Comparison of ENCODE assay signal across 8 cellular contexts in the genomic region with DNA sequence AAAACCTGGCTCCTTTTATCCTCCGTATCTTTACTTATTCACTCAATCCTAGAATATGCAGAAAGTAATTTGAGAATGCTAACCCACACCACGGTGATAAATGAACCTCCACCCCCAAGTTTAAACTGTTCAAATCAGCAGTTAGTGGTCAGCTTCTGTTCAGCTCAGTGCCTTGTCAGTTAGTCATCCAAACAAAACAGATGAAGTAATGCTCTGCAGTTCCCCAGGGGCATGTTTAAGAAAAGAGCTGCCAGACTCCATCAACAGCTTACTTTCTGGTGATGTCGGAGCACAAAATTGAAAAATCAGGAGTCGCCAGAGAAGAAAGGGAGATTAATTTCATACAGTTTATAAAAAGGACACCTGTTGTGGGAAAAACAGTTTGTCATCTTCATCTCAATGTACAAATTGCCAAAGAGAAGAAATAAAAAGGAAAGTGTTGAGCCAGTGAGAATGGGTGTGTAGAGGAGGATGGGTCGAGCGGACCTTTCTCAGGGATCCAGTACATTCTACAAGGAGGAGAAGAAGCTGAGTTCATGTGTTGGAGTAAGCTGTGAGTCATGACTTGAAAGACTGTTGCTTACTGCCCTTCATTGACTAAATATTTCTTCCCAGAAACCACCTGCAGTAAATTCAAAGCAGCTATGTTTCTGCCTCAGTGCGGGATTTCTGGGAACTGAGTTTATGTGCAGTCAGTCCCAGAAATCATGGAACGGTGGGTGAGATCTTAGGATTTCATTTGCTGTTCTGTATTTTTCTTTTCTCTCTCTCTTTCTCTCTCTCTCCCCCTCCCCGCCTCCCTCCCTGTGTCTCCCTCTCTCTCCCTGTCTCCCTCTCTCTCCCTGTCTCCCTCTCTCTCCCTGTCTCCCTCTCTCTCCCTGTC. TPM values are rescaled to one million over a fixed set of nuclear protein-coding genes. Genes with fewer than 3 reads are reported as not detected.
DNase-seq lines count a peak whose midpoint lies in the region; ATAC-seq, FAIRE-seq and TF ChIP-seq lines count a peak whose summit lies in the region.

No MANE protein-coding gene starts in this region.

- BruUV-seq in GM12878 (replicated peaks; lab: Mats Ljungman, UMichigan) = TSS peak; percentile 49

- no peak for FAIRE-seq in GM12878 (lab: Jason Lieb, UNC)

- TF ChIP-seq CTCF in GM12878 (IDR thresholded peaks at IDR 0.05 in 2 of 3, conservative IDR thresholded peaks at IDR 0.05 in 1 of 3; ENCODE audit: control insufficient read depth in 2 of 3, extremely low read depth in 1 of 3, insufficient read depth in 1 of 3, low read depth in 3 of 3, low read length in 3 of 3) (no peak), mucosa of descending colon (IDR thresholded peaks at IDR 0.05) (no peak)

- peak overlapping the region; percentile 92 for H3K27ac ChIP-seq in GM12878 (ENCODE audit: control insufficient read depth, insufficient read depth)

- peaks cover 97% of the 10 kb centered on the region for H3K79me2 ChIP-seq in GM12878 (ENCODE audit: control insufficient read depth, insufficient read depth, low read length)

- H3K4me3 ChIP-seq in GM12878 (peak overlapping the region; percentile 20), mucosa of descending colon (no peak overlapping the region), H7 (ENCODE audit: insufficient read depth, low read depth, low read length) (no peak overlapping the region)

- POLR2A ChIA-PET in GM12878 (lab: Charles Lee) = interaction anchor here (0.7 to 22.7 kb wide), 13 partner anchors 9 to 108 kb away, joined by 3 to 347 read pairs (median 6); partner anchors contain the start of gene TRIO

- H3K36me3 ChIP-seq in GM12878 (ENCODE audit: control insufficient read depth in 2 of 2, insufficient read depth in 2 of 2, low read length in 1 of 2) (no peaks in the 10 kb centered on the region), mucosa of descending colon (ENCODE audit: low read depth) (no peaks in the 10 kb centered on the region), H7 (replicated peaks; ENCODE audit: control insufficient read depth, insufficient read depth, low read length) (no peaks in the 10 kb centered on the region)

- TF ChIP-seq POLR2A in GM12878 (IDR thresholded peaks at IDR 0.05; ENCODE audit: low read depth, low read length) = peak; percentile 39; the same call in 1 of the 2 replicates

- peak; percentile 34 for DNase-seq in NCI-H1436 treated with DMSO at 0.1 percent for 48 hours (lab: John Stamatoyannopoulos, UW)
- peak; percentile 67 for DNase-seq in GM12878 (ENCODE audit: low read depth, low spot score)
- DNase-seq in mucosa of descending colon = no peak
- no peak for DNase-seq in hippocampal formation (lab: John Stamatoyannopoulos, UW)
- DNase-seq in H7 = no peak
- no peak for DNase-seq in HK-2 (ENCODE audit: unreplicated experiment)

- SMC1A ChIA-PET in GM12878 (lab: Charles Lee; ENCODE audit: uncharacterized antibody, unreplicated experiment) = interaction anchor here (0.7 to 18.3 kb wide), 19 partner anchors 10 to 130 kb away, joined by 3 to 430 read pairs (median 6); no protein-coding TSS in a partner anchor

- H3K27me3 ChIP-seq in GM12878 (replicated peaks in 1 of 2; ENCODE audit: control insufficient read depth in 2 of 2, insufficient read depth in 2 of 2, low read length in 1 of 2) (no peaks in the 10 kb centered on the region), H7 (ENCODE audit: control insufficient read depth, insufficient read depth, low read length) (no peaks in the 10 kb centered on the region)

- H4K20me1 ChIP-seq in GM12878 (ENCODE audit: control insufficient read depth, insufficient read depth) = no peaks in the 10 kb centered on the region

- RAD21 ChIA-PET in GM12878 (lab: Charles Lee; ENCODE audit: unreplicated experiment) = interaction anchor here (0.7 to 17.7 kb wide), 13 partner anchors 11 to 511 kb away, joined by 3 to 373 read pairs (median 6); partner anchors contain the start of gene TRIO

- in situ Hi-C loops in GM12878 (cut with MboI) = loop anchor here (25.0 kb wide), 1 partner anchor 505 kb away; the partner anchor contains the start of gene OTULIN

- intact Hi-C loops in GM12878 (cut with micrococcal nuclease; ENCODE audit: unreplicated experiment) = loop anchor here (2.0 kb wide), 1 partner anchor 16 kb away; no protein-coding TSS in a partner anchor
- intact Hi-C loops in mucosa of descending colon (cut with DNase I, micrococcal nuclease) = no loop called here

- ATAC-seq in GM18502 (IDR thresholded peaks at IDR 0.05; ENCODE audit: poor library complexity, unreplicated experiment) (peak; percentile 64), HG02588 (IDR thresholded peaks at IDR 0.05; ENCODE audit: unreplicated experiment) (peak; percentile 51), GM12878 (peak; percentile 75), mucosa of descending colon (peak; percentile 43)

- H3K4me2 ChIP-seq in GM12878 (ENCODE audit: control insufficient read depth, insufficient read depth) = peak overlapping the region; percentile 95

- H3K9ac ChIP-seq in GM12878 (ENCODE audit: control insufficient read depth, insufficient read depth, low read length) = peak overlapping the region; percentile 42; the same call in 1 of the 2 replicates

- peak; percentile 8; the same call in 1 of the 2 replicates for TF ChIP-seq RAD21 in GM12878 (IDR thresholded peaks at IDR 0.05; ENCODE audit: insufficient read depth, low read depth, low read length)

- peak in 1 of 2 experiments; percentile 61; a peak in 2 of 4 replicates for TF ChIP-seq EP300 in GM12878 (IDR thresholded peaks at IDR 0.05; ENCODE audit: borderline replicate concordance in 1 of 2, control insufficient read depth in 1 of 2, low read depth in 2 of 2, low read length in 2 of 2)

- 21% methylated on average over 8 of the region's 9 CpGs for WGBS in GM12878 (ENCODE audit: insufficient coverage, insufficient replicate concordance, low lambda C conversion rate, missing lambda C conversion rate)

- H3K4me1 ChIP-seq in GM12878 (ENCODE audit: control insufficient read depth, insufficient read depth, low read length) (peaks cover 60% of the 10 kb centered on the region), mucosa of descending colon (ENCODE audit: low read depth) (peaks cover 29% of the 10 kb centered on the region)

- H3K9me3 ChIP-seq in GM12878 (replicated peaks; ENCODE audit: control insufficient read depth, insufficient read depth, low read length) (no peaks in the 10 kb centered on the region; the same call in 2 of the 3 replicates), mucosa of descending colon (no peaks in the 10 kb centered on the region)

- CTCF ChIA-PET in GM12878 (lab: Yijun Ruan, JAX) = interaction anchor here (0.9 to 6.7 kb wide), 8 partner anchors 8 to 114 kb away, joined by 3 to 70 read pairs (median 6); no protein-coding TSS in a partner anchor

- no peak overlapping the region for H2AFZ ChIP-seq in GM12878 (ENCODE audit: control insufficient read depth, low read depth, low read length)

TF ChIP-seq in GM12878, 131 proteins besides CTCF, POLR2A, EP300 and RAD21 (continues in another document):
- TF ChIP-seq, protein P1, sequence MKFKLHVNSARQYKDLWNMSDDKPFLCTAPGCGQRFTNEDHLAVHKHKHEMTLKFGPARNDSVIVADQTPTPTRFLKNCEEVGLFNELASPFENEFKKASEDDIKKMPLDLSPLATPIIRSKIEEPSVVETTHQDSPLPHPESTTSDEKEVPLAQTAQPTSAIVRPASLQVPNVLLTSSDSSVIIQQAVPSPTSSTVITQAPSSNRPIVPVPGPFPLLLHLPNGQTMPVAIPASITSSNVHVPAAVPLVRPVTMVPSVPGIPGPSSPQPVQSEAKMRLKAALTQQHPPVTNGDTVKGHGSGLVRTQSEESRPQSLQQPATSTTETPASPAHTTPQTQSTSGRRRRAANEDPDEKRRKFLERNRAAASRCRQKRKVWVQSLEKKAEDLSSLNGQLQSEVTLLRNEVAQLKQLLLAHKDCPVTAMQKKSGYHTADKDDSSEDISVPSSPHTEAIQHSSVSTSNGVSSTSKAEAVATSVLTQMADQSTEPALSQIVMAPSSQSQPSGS (IDR thresholded peaks at IDR 0.05; ENCODE audit: low read length) = peak; percentile 97
- TF ChIP-seq TCF12 (IDR thresholded peaks at IDR 0.05; ENCODE audit: low read depth, low read length) (no peak), TAF1 (IDR thresholded peaks at IDR 0.05; ENCODE audit: borderline replicate concordance, low read depth, low read length) (0 out of 2 replicates have a peak, but pooled peaks have one; percentile 25), MAX (IDR thresholded peaks at IDR 0.05; ENCODE audit: low read depth, low read length) (no peak), RB1 (IDR thresholded peaks at IDR 0.05; ENCODE audit: borderline replicate concordance) (no peak), CREB1 (IDR thresholded peaks at IDR 0.05; ENCODE audit: low read depth) (peak; percentile 44; the same call in 1 of the 2 replicates)

RNA-seq across cellular contexts. Expression of gene TRIO, which starts 13.7 kb away (rescaled TPM):
- total RNA-seq in GM12878 (2013; cell fraction: nucleolus; rRNA removed) = 1,689 and 1,819 TPM in 2 replicates
- total RNA-seq in GM12878 (2014; rRNA removed) = 49.0 and 50.6 TPM in 2 replicates
- total RNA-seq in GM12878 (2014; rRNA removed; fragmentation: Illumina TruSeq; extraction: Trizol) = 48.9 and 56.3 TPM in 2 replicates
- total RNA-seq in GM12878 (2021) = 87.3 and 96.4 TPM in 2 replicates
- 62.6 TPM for polyA plus RNA-seq in GM12878 (2011; ENCODE audit: low read depth)
- 67.6 and 71.9 TPM in 2 replicates for polyA plus RNA-seq in GM12878 (2011; rRNA removed)
- 46.8 and 51.7 TPM in 2 replicates for polyA plus RNA-seq in GM12878 (2011; cell fraction: cytosol; rRNA removed)
- polyA plus RNA-seq in GM12878 (2011; cell fraction: nucleus; rRNA removed) = 366 and 390 TPM in 2 replicates
- polyA plus RNA-seq in GM12878 (2012) = 54.9 and 67.5 TPM in 2 replicates
- 41.3 and 57.2 TPM in 2 replicates for polyA plus RNA-seq in GM12878 (2014; fragmentation: Illumina TruSeq; extraction: Trizol)
- polyA plus RNA-seq in GM12878 (2014; fragmentation: Nextera tagmentation; extraction: Ambion mirVana) = 1 to 10 TPM; 5.1 to 5.8 TPM
- 40.2 and 49.4 TPM in 2 replicates for polyA plus RNA-seq in GM12878 (2014; rRNA removed)
- polyA plus RNA-seq in GM12878 (2016; fragmentation: Nextera tagmentation; extraction: Ambion mirVana) = 10 to 100 TPM in 1 of 2 experiments, 1 to 10 TPM in 1; 10.0 to 11.2 TPM
- polyA minus RNA-seq in GM12878 (2011; rRNA and poly(A)+ RNA removed) = 414 and 436 TPM in 2 replicates
- polyA minus RNA-seq in GM12878 (2011; cell fraction: cytosol; rRNA and poly(A)+ RNA removed) = 45.6 and 49.8 TPM in 2 replicates
- 344 and 514 TPM in 2 replicates for polyA minus RNA-seq in GM12878 (2011; cell fraction: nucleus; rRNA and poly(A)+ RNA removed)
- 100 to 1,000 TPM; 164 to 231 (median 168) TPM for total RNA-seq in mucosa of descending colon
- 39.7 and 49.3 TPM in 2 replicates for total RNA-seq in H7 (2014; rRNA removed; shearing (Covaris generic))

Comparison
In these comparisons a context has a peak if more than half of its experiments do, and no peak if none do; other contexts are left out.
1. DNase-seq: peak in NCI-H1436 treated with DMSO at 0.1 percent for 48 hours (single experiment) and GM12878 (single experiment); none in mucosa of descending colon (0 of 3), hippocampal formation (0 of 2), H7 (single experiment) and HK-2 (single experiment).
2. Peak in every context shown above with its lines, with median percentiles within 50 percentile points of each other: ATAC-seq.